Comparison of ENCODE assay signal across 1 cellular context in the genomic region with DNA sequence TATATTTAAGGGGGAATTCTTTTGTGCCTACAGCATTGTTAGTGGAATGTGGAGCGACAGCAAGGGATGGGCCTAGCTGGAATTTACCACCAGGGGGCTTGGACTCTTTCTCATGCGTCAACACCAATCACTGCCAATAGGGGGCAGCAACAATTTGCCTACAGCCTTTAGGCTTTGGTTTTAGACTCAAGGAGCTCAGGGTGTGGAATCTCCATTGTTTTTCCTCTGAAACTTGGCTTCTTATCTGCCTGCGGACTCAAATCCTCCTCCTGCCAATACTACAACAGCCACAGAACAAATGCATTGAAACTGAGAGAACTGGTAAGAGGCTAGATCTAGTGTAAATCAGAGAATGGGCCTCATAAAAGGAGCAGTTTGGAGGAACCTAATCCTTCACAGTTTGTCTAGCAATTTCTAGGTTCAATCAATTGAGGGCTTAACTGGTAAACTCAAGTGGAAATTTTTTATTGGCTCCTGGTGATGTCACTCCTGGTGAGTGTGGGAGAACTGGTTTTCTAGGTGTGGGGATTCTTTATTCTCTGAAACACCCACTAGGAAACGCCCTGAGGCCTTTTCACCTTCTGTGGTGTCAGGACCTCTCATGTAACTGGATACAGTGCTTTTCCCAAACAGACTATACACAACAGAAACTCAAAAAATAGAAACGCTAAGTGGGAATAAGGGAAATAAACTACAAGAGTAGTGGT.
A peak's percentile ranks its signal among the peaks of the same experiment; 100 is the strongest.
TF ChIP-seq lines count a peak whose summit lies in the region.

No MANE protein-coding gene starts in this region.

TF ChIP-seq in HCT116, 20 proteins besides CTCF, POLR2A, EP300 and RAD21 (continued from another document):
- TF ChIP-seq, protein P1, sequence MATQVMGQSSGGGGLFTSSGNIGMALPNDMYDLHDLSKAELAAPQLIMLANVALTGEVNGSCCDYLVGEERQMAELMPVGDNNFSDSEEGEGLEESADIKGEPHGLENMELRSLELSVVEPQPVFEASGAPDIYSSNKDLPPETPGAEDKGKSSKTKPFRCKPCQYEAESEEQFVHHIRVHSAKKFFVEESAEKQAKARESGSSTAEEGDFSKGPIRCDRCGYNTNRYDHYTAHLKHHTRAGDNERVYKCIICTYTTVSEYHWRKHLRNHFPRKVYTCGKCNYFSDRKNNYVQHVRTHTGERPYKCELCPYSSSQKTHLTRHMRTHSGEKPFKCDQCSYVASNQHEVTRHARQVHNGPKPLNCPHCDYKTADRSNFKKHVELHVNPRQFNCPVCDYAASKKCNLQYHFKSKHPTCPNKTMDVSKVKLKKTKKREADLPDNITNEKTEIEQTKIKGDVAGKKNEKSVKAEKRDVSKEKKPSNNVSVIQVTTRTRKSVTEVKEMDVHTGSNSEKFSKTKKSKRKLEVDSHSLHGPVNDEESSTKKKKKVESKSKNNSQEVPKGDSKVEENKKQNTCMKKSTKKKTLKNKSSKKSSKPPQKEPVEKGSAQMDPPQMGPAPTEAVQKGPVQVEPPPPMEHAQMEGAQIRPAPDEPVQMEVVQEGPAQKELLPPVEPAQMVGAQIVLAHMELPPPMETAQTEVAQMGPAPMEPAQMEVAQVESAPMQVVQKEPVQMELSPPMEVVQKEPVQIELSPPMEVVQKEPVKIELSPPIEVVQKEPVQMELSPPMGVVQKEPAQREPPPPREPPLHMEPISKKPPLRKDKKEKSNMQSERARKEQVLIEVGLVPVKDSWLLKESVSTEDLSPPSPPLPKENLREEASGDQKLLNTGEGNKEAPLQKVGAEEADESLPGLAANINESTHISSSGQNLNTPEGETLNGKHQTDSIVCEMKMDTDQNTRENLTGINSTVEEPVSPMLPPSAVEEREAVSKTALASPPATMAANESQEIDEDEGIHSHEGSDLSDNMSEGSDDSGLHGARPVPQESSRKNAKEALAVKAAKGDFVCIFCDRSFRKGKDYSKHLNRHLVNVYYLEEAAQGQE (IDR thresholded peaks at IDR 0.05; ENCODE audit: low read depth): no peak
- TF ChIP-seq EZH2phosphoT487 (IDR thresholded peaks at IDR 0.05; ENCODE audit: borderline replicate concordance): no peak
- TF ChIP-seq JUND (IDR thresholded peaks at IDR 0.05): no peak
- no peak for TF ChIP-seq TCF7L2 (IDR thresholded peaks at IDR 0.05; ENCODE audit: borderline replicate concordance, extremely low read depth, insufficient read depth, insufficient read length)
- peak; percentile 20; the same call in 1 of the 2 replicates for TF ChIP-seq FOSL1 (IDR thresholded peaks at IDR 0.05; ENCODE audit: low read depth)
- TF ChIP-seq ATF3 (IDR thresholded peaks at IDR 0.05): no peak
- no peak for TF ChIP-seq YY1 (IDR thresholded peaks at IDR 0.05; ENCODE audit: extremely low read depth, insufficient replicate concordance, low read depth, low read length)
- no peak for TF ChIP-seq ELF1 (IDR thresholded peaks at IDR 0.05; ENCODE audit: borderline replicate concordance, low read depth)
- TF ChIP-seq SIN3A (IDR thresholded peaks at IDR 0.05; ENCODE audit: low read depth): no peak
- 0 out of 2 replicates have a peak, but pooled peaks have one; percentile 32 for TF ChIP-seq SP1 (IDR thresholded peaks at IDR 0.05; ENCODE audit: low read depth)
- TF ChIP-seq POLR2AphosphoS5 (IDR thresholded peaks at IDR 0.05; ENCODE audit: low read depth, low read length): no peak
- no peak for TF ChIP-seq EZH2 (IDR thresholded peaks at IDR 0.05)
- TF ChIP-seq CEBPB (IDR thresholded peaks at IDR 0.05; ENCODE audit: low read depth): no peak
